ENCODE assay signal across 18 cellular contexts in genomic region chr3:16412192-16412808, GRCh38.
DNase-seq lines count a peak whose midpoint lies in the region; ATAC-seq lines count a peak whose summit lies in the region.
"Had no signal": no experiment of that assay in that cellular context is flagged by ENCODE, and none has a peak within 500 bp of the region (broad histone marks: within the 10 kb centered on the region; RNA-seq: fewer than 3 reads in every experiment).

No MANE protein-coding gene starts in this region.

- H3K36me3 Mint-ChIP-seq in activated naive CD4-positive, alpha-beta T cell treated with anti-CD3 and anti-CD28 coated beads, Interleukin-2, amount 50 U/mL, for 72 hours = peaks cover 5 to 45% of the 10 kb centered on the region in 2 donors
- H3K36me3 Mint-ChIP-seq in central memory CD8-positive, alpha-beta T cell (ENCODE audit: insufficient read depth) = peaks cover 5% of the 10 kb centered on the region

- H3K27ac Mint-ChIP-seq in activated naive CD4-positive, alpha-beta T cell treated with anti-CD3 and anti-CD28 coated beads, Interleukin-2, amount 50 U/mL, for 72 hours = peak overlapping the region; percentile 35 to 87
- H3K27ac Mint-ChIP-seq in central memory CD8-positive, alpha-beta T cell (ENCODE audit: low read depth) = peak overlapping the region; percentile 27
- H3K27ac Mint-ChIP-seq: activated T-helper 2 cell treated with anti-CD3 and anti-CD28 coated beads, Interferon-gamma antibody, Interleukin-2, Interleukin-4, amounts not matched to agents 10 μg/mL and 5 μg/mL and 100 μg/mL, durations not matched to agents 14 hours and 24 hours and 36 hours; endodermal cell; H9 had no signal

- intact Hi-C loops in posterior vena cava (cut with DNase I) = no loop called here

- DNase-seq in activated naive CD4-positive, alpha-beta T cell treated with anti-CD3 and anti-CD28 coated beads, Interleukin-2, amount 50 U/mL, for 72 hours (ENCODE audit: low spot score in 2 of 2) = no peak
- DNase-seq in activated naive CD4-positive, alpha-beta T cell treated with Interleukin-2 at 50 U/mL for 16 hours = no peak
- no peak for DNase-seq in central memory CD8-positive, alpha-beta T cell (ENCODE audit: low spot score in 2 of 2)
- no peak for DNase-seq in posterior vena cava (ENCODE audit: low spot score)
- no peak for DNase-seq in NK-92 (lab: John Stamatoyannopoulos, UW; ENCODE audit: unreplicated experiment)
- DNase-seq in ACHN = no peak
- DNase-seq: amygdala; CD4-positive, alpha-beta memory T cell; endodermal cell; H9; heart right ventricle; mammary epithelial cell; NCI-H1417 treated with DMSO at 0.1 percent for 48 hours; stomach had no signal

- no peaks in the 10 kb centered on the region for H3K27me3 Mint-ChIP-seq in central memory CD8-positive, alpha-beta T cell
- H3K27me3 Mint-ChIP-seq: CD4-positive, alpha-beta memory T cell had no signal

- H3K4me3 Mint-ChIP-seq in central memory CD8-positive, alpha-beta T cell = no peak overlapping the region
- H3K4me3 Mint-ChIP-seq: CD4-positive, alpha-beta memory T cell; endodermal cell; H9; neural crest cell had no signal

- no peaks in the 10 kb centered on the region for H3K9me3 Mint-ChIP-seq in activated naive CD4-positive, alpha-beta T cell treated with anti-CD3 and anti-CD28 coated beads, Interleukin-2, amount 50 U/mL, for 72 hours
- H3K9me3 Mint-ChIP-seq in central memory CD8-positive, alpha-beta T cell = no peaks in the 10 kb centered on the region
- H3K9me3 Mint-ChIP-seq: activated T-helper 2 cell treated with anti-CD3 and anti-CD28 coated beads, Interferon-gamma antibody, Interleukin-2, Interleukin-4, amounts not matched to agents 10 μg/mL and 5 μg/mL and 100 μg/mL, durations not matched to agents 14 hours and 24 hours and 36 hours; CD4-positive, alpha-beta memory T cell; endodermal cell; H9; neural crest cell had no signal

- H3K4me1 Mint-ChIP-seq in central memory CD8-positive, alpha-beta T cell = peaks cover 60% of the 10 kb centered on the region

- in situ Hi-C loops in ACHN (cut with HindIII; ENCODE audit: low pct_ligation_motif_present, low pct_unique_long_range_greater_than_20kb, low sequenced_read_pairs) = no loop called here

- ATAC-seq in activated naive CD4-positive, alpha-beta T cell treated with anti-CD3 and anti-CD28 coated beads, Interleukin-2, amount 50 U/mL, for 72 hours = peak; percentile 18 to 22
- ATAC-seq in HG03175 (IDR thresholded peaks at IDR 0.05; ENCODE audit: unreplicated experiment) (peak; percentile 36), GM21723 (IDR thresholded peaks at IDR 0.05; ENCODE audit: unreplicated experiment) (no peak)
- no peak for ATAC-seq in central memory CD8-positive, alpha-beta T cell (replicated peaks; ENCODE audit: extremely low read depth, poor library complexity, severe bottlenecking)
- ATAC-seq: heart right ventricle had no signal

Comparison
In these comparisons a context has a peak if more than half of its experiments do, and no peak if none do; other contexts are left out.
1. ATAC-seq: peak in activated naive CD4-positive, alpha-beta T cell treated with anti-CD3 and anti-CD28 coated beads, Interleukin-2, amount 50 U/mL, for 72 hours (2 of 2) and HG03175 (single experiment); none in central memory CD8-positive, alpha-beta T cell (single experiment) and GM21723 (single experiment).